In genomic region chr10:80068270-80068669, GRCh38 we compare ENCODE assay signal across 2 cellular contexts.
TF ChIP-seq lines count a peak whose summit lies in the region.

No MANE protein-coding gene starts in this region.

TF ChIP-seq in GM23338, 12 proteins besides CTCF, POLR2A, EP300 and RAD21:
- TF ChIP-seq ZNF462 (CRISPR knock-in tag; IDR thresholded peaks at IDR 0.05) (no peak), STAT1 (IDR thresholded peaks at IDR 0.05; ENCODE audit: unreplicated experiment) (no peak), NANOG (IDR thresholded peaks at IDR 0.05; ENCODE audit: borderline replicate concordance) (no peak), EZH2phosphoT487 (IDR thresholded peaks at IDR 0.05; ENCODE audit: unreplicated experiment) (no peak), EZH2 (IDR thresholded peaks at IDR 0.05; ENCODE audit: low read depth, unreplicated experiment) (no peak), JUNB (IDR thresholded peaks at IDR 0.05; ENCODE audit: unreplicated experiment) (no peak), REST (IDR thresholded peaks at IDR 0.05; ENCODE audit: unreplicated experiment) (no peak), CREB1 (CRISPR knock-in tag; IDR thresholded peaks at IDR 0.05; ENCODE audit: low read depth) (no peak), ZNF114 (CRISPR knock-in tag; IDR thresholded peaks at IDR 0.05) (no peak), POLR2AphosphoS5 (IDR thresholded peaks at IDR 0.05; ENCODE audit: low read depth) (no peak), ZNF331 (CRISPR knock-in tag; IDR thresholded peaks at IDR 0.05; ENCODE audit: low read depth) (no peak), ETS1 (IDR thresholded peaks at IDR 0.05) (no peak)

TF ChIP-seq in K562, 482 proteins besides CTCF, POLR2A, EP300 and RAD21 (continued from another document):
- TF ChIP-seq NKRF (IDR thresholded peaks at IDR 0.05; ENCODE audit: borderline replicate concordance) (no peak), ZFP36 (IDR thresholded peaks at IDR 0.05; ENCODE audit: low read depth, low read length, partially characterized antibody) (peak; percentile 63), E2F6 (IDR thresholded peaks at IDR 0.05; ENCODE audit: borderline replicate concordance in 1 of 2, extremely low read depth in 1 of 2, insufficient read depth in 1 of 2, insufficient read length in 1 of 2, low read depth in 1 of 2, low read length in 1 of 2, poor library complexity in 1 of 2, severe bottlenecking in 1 of 2) (no peak), ZNF395 (CRISPR knock-in tag; IDR thresholded peaks at IDR 0.05) (no peak), CSDE1 (IDR thresholded peaks at IDR 0.05) (no peak), HES1 (IDR thresholded peaks at IDR 0.05; ENCODE audit: low read depth) (no peak), MEF2D (tag; conservative IDR thresholded peaks at IDR 0.05; ENCODE audit: low read depth) (no peak)
